10 cellular contexts compared by ENCODE assay signal in the genomic region with DNA sequence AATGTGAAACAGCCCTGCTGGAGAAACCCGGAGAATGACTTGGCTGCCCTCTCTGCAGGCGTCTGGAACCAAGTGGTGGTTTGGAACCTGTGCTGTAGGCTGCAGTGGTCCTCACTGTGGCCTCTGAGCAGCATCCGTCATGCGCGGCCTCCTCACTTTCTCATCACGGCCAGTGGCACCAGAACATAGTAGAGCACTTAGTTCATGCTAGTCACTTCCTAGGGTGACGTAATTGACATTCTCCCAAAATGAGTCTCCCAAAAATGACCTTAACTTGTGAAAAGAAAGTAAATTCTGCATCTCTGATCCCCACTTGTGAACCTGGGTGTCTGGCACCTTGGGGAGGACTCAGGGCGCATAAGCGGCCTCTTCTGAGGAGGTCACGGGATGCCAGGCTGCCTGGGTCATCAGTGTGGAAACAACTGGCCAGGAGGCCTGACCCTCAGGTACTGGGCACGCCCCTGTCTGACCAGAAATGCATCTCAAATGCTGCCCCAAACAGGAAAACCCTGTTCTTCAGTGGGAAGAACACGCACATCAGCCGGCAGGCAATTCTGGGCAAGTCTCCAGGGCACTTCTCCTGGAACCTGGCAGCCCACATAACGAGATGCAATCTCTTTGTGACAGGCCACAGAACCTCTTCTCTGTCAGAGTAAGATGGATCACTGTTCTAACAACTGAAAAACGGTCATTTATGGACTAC. TPM values are rescaled to one million over a fixed set of nuclear protein-coding genes. Genes with fewer than 3 reads are reported as not detected.
A peak's percentile ranks its signal among the peaks of the same experiment; 100 is the strongest.
DNase-seq lines count a peak whose midpoint lies in the region; ATAC-seq and TF ChIP-seq lines count a peak whose summit lies in the region.
"Had no signal": no experiment of that assay in that cellular context is flagged by ENCODE, and none has a peak within 500 bp of the region (broad histone marks: within the 10 kb centered on the region; RNA-seq: fewer than 3 reads in every experiment).

No MANE protein-coding gene starts in this region.

- peak overlapping the region in 1 of 2 donors; percentile 69 for H3K27ac Mint-ChIP-seq in activated naive CD4-positive, alpha-beta T cell treated with anti-CD3 and anti-CD28 coated beads, Interleukin-2, amount 50 U/mL, for 72 hours
- H3K27ac Mint-ChIP-seq: CD4-positive, alpha-beta memory T cell had no signal

- no peaks in the 10 kb centered on the region for H3K36me3 ChIP-seq in left ventricle myocardium inferior
- no peaks in the 10 kb centered on the region for H3K36me3 ChIP-seq in SJSA1
- no peaks in the 10 kb centered on the region for H3K36me3 ChIP-seq in uterus
- H3K36me3 ChIP-seq: ascending aorta had no signal

- H3K27ac ChIP-seq in left ventricle myocardium inferior (replicated peaks): no peak overlapping the region
- peak overlapping the region; percentile 56 for H3K27ac ChIP-seq in SJSA1
- H3K27ac ChIP-seq in uterus: peak overlapping the region; percentile 75 to 81
- H3K27ac ChIP-seq: ascending aorta had no signal

- peaks cover 20% of the 10 kb centered on the region for H3K4me1 ChIP-seq in left ventricle myocardium inferior
- H3K4me1 ChIP-seq in SJSA1 (replicated peaks): peaks cover 49% of the 10 kb centered on the region
- H3K4me1 ChIP-seq in uterus: peaks cover 0 to 3% of the 10 kb centered on the region in 2 donors
- H3K4me1 ChIP-seq: ascending aorta had no signal

- H3K9me3 ChIP-seq in left ventricle myocardium inferior (replicated peaks) (no peaks in the 10 kb centered on the region), SJSA1 (replicated peaks) (no peaks in the 10 kb centered on the region), uterus (no peaks in the 10 kb centered on the region)
- H3K9me3 ChIP-seq: ascending aorta had no signal

- H3K27me3 ChIP-seq in left ventricle myocardium inferior (ENCODE audit: low read depth) (peaks cover 7% of the 10 kb centered on the region), SJSA1 (replicated peaks) (no peaks in the 10 kb centered on the region), uterus (no peaks in the 10 kb centered on the region)
- H3K27me3 ChIP-seq: ascending aorta had no signal

- TF ChIP-seq POLR2A in uterus (IDR thresholded peaks at IDR 0.05): no peak

- DNase-seq in left ventricle myocardium inferior (peak; percentile 39), Right ventricle myocardium inferior (ENCODE audit: missing footprints) (no peak), SJSA1 (ENCODE audit: low read depth in 1 of 2, low spot score in 2 of 2) (peak; percentile 74 to 76), fibroblast of the aortic adventitia (ENCODE audit: low read depth) (peak; percentile 56), uterus (peak; percentile 49 to 74), amniotic stem cell (lab: John Stamatoyannopoulos, UW) (no peak)
- DNase-seq in activated naive CD4-positive, alpha-beta T cell treated with anti-CD3 and anti-CD28 coated beads, Interleukin-2, amount 50 U/mL, for 72 hours (ENCODE audit: low spot score in 2 of 2): no peak
- DNase-seq: CD4-positive, alpha-beta memory T cell had no signal

- TF ChIP-seq CTCF in left ventricle myocardium inferior (IDR thresholded peaks at IDR 0.05; ENCODE audit: borderline replicate concordance) (no peak), fibroblast of the aortic adventitia (IDR thresholded peaks at IDR 0.05; ENCODE audit: insufficient read depth, low read length) (no peak), uterus (IDR thresholded peaks at IDR 0.05) (no peak)

- H3K9me3 Mint-ChIP-seq in activated naive CD4-positive, alpha-beta T cell treated with anti-CD3 and anti-CD28 coated beads, Interleukin-2, amount 50 U/mL, for 72 hours: no peaks in the 10 kb centered on the region
- H3K9me3 Mint-ChIP-seq: CD4-positive, alpha-beta memory T cell had no signal

- H3K4me3 ChIP-seq in left ventricle myocardium inferior (no peak overlapping the region), SJSA1 (no peak overlapping the region), fibroblast of the aortic adventitia (ENCODE audit: low read depth, low read length) (no peak overlapping the region), uterus (no peak overlapping the region)
- H3K4me3 ChIP-seq: ascending aorta had no signal

- peaks cover 0 to 5% of the 10 kb centered on the region in 2 donors for H3K36me3 Mint-ChIP-seq in activated naive CD4-positive, alpha-beta T cell treated with anti-CD3 and anti-CD28 coated beads, Interleukin-2, amount 50 U/mL, for 72 hours
- H3K36me3 Mint-ChIP-seq: CD4-positive, alpha-beta memory T cell had no signal

- ATAC-seq in Right ventricle myocardium inferior (no peak), GM19455 (IDR thresholded peaks at IDR 0.05; ENCODE audit: unreplicated experiment) (no peak)
- ATAC-seq in activated naive CD4-positive, alpha-beta T cell treated with anti-CD3 and anti-CD28 coated beads, Interleukin-2, amount 50 U/mL, for 72 hours: no peak

- intact Hi-C loops in left ventricle myocardium inferior (cut with micrococcal nuclease) (no loop called here), Right ventricle myocardium inferior (cut with DNase I) (no loop called here), uterus (cut with DNase I; ENCODE audit: low total_unique reads) (no loop called here)

RNA-seq across cellular contexts. Expression of gene SPTLC1, which starts 36.6 kb away (rescaled TPM):
- total RNA-seq in left ventricle myocardium inferior (21.9 TPM), Right ventricle myocardium inferior (22.0 TPM), fibroblast of the aortic adventitia (ENCODE audit: low replicate concordance) (51.5 and 119 TPM in 2 replicates), uterus (100 to 1,000 TPM in 1 of 4 donors, 10 to 100 TPM in 3; 42.9 to 153 (median 70.8) TPM)
- total RNA-seq in SJSA1 (2014; rRNA removed; shearing (Covaris generic)): 115 and 118 TPM in 2 replicates
- 10 to 100 TPM; 49.8 to 52.3 TPM for total RNA-seq in activated naive CD4-positive, alpha-beta T cell treated with anti-CD3 and anti-CD28 coated beads, Interleukin-2, amount 50 U/mL, for 72 hours

Comparison
In these comparisons a context has a peak if more than half of its experiments do, and no peak if none do; other contexts are left out.
1. DNase-seq: peak in left ventricle myocardium inferior (single experiment), SJSA1 (2 of 2), fibroblast of the aortic adventitia (single experiment) and uterus (2 of 2); none in Right ventricle myocardium inferior (single experiment), activated naive CD4-positive, alpha-beta T cell treated with anti-CD3 and anti-CD28 coated beads, Interleukin-2, amount 50 U/mL, for 72 hours (0 of 2) and amniotic stem cell (single experiment).